Comparison of ENCODE assay signal across 1 cellular context in genomic region chr7:11343818-11344413, GRCh38.
A peak's percentile ranks its signal among the peaks of the same experiment; 100 is the strongest.
TF ChIP-seq lines count a peak whose summit lies in the region.

No MANE protein-coding gene starts in this region.

TF ChIP-seq in HepG2, 621 proteins besides CTCF, POLR2A, EP300 and RAD21 (continued from another document):
- peak; percentile 78 for TF ChIP-seq CEBPG (CRISPR knock-in tag; IDR thresholded peaks at IDR 0.05)
